In the genomic region with DNA sequence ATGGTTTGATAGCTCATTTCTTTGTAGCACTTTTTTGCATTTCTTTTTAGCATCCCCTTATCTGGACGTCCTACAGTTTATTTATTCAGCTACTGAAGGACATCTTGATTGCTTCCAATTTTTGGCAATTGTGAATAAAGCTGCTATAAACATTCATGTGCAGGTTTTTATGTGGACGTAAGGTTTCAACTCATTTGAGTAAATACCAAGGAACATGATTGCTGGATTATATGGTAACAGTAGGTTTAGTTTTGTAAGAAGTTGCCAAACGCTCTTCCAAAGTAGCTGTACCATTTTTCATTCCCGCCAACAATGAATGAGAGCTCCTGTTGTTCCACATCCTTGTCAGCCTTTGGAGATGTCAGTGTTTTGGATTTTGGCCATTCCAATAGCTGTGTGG, we compare ENCODE assay signal across 28 cellular contexts.
A peak's percentile ranks its signal among the peaks of the same experiment; 100 is the strongest.
DNase-seq lines count a peak whose midpoint lies in the region; ATAC-seq and TF ChIP-seq lines count a peak whose summit lies in the region.
"Had no signal": no experiment of that assay in that cellular context is flagged by ENCODE, and none has a peak within 500 bp of the region (broad histone marks: within the 10 kb centered on the region; RNA-seq: fewer than 3 reads in every experiment).

No MANE protein-coding gene starts in this region.

- TF ChIP-seq CTCF in LNCaP clone FGC (IDR thresholded peaks at IDR 0.05; ENCODE audit: control insufficient read depth, extremely low read depth, insufficient read depth) (no peak), VCaP (conservative IDR thresholded peaks at IDR 0.05) (no peak)

- no peak for ATAC-seq in GM18909 (IDR thresholded peaks at IDR 0.05; ENCODE audit: poor library complexity, unreplicated experiment)
- ATAC-seq: A549; CD8-positive, alpha-beta T cell had no signal

- peak overlapping the region; percentile 38 for H3K27ac ChIP-seq in VCaP
- H3K27ac ChIP-seq: 22Rv1; A549; BLaER1; BLaER1 treated with 17β-estradiol and CSF1 and Interleukin-3, amounts not matched to agents 10 nM and 100 nM had no signal

- no peak overlapping the region for H3K4me3 ChIP-seq in LNCaP clone FGC (ENCODE audit: low read depth, low read length)
- H3K4me3 ChIP-seq: A549; BLaER1; BLaER1 treated with 17β-estradiol and CSF1 and Interleukin-3, amounts not matched to agents 10 nM and 100 nM had no signal

- peak; percentile 87 for DNase-seq in LNCaP clone FGC (ENCODE audit: low read depth)
- no peak for DNase-seq in activated naive CD4-positive, alpha-beta T cell treated with anti-CD3 and anti-CD28 coated beads, Interleukin-2, amount 50 U/mL, for 16 hours
- DNase-seq: 8988T; ACHN; AML-193; BE2C; C1 segment of cervical spinal cord; Caco-2; Calu3; CD4-positive, alpha-beta memory T cell; CD4-positive, alpha-beta T cell; CD4-positive, CD25-positive, alpha-beta regulatory T cell; CD8-positive, alpha-beta memory T cell; CD8-positive, alpha-beta T cell; COR-L47; DMS 273 treated with DMSO at 0.1 percent for 48 hours; DMS153; DMS53; DMS79; DMS79 treated with DMSO at 0.1 percent for 48 hours; DND-41; EL had no signal
